20 cellular contexts compared by ENCODE assay signal in genomic region chrX:13046035-13046851, GRCh38. TPM values are rescaled to one million over a fixed set of nuclear protein-coding genes. Genes with fewer than 3 reads are reported as not detected.
A peak's percentile ranks its signal among the peaks of the same experiment; 100 is the strongest.
DNase-seq lines count a peak whose midpoint lies in the region; ATAC-seq, FAIRE-seq and TF ChIP-seq lines count a peak whose summit lies in the region.
"Had no signal": no experiment of that assay in that cellular context is flagged by ENCODE, and none has a peak within 500 bp of the region (broad histone marks: within the 10 kb centered on the region; RNA-seq: fewer than 3 reads in every experiment).

No MANE protein-coding gene starts in this region.

- no peak for TF ChIP-seq CTCF in A549 (IDR thresholded peaks at IDR 0.05)
- no peak for TF ChIP-seq CTCF in CD4-positive, alpha-beta T cell (IDR thresholded peaks at IDR 0.05)

- intact Hi-C loops in CD4-positive, alpha-beta T cell (cut with DNase I, micrococcal nuclease) = loop anchor here in 1 of 2 experiments (5.0 kb wide), 1 partner anchor 34 kb away; no protein-coding TSS in a partner anchor

- TF ChIP-seq POLR2A in A549 (IDR thresholded peaks at IDR 0.05; ENCODE audit: low read length) = no peak

- H4K20me1 ChIP-seq in Karpas-422 (ENCODE audit: insufficient read depth, low read depth, low read length) = no peaks in the 10 kb centered on the region

- WGBS in A549 (ENCODE audit: missing lambda C conversion rate) = 89% methylated on average over 2 of the region's 2 CpGs

- H3K9me2 ChIP-seq in Karpas-422 (replicated peaks; ENCODE audit: insufficient read depth, low read length) = no peaks in the 10 kb centered on the region

- H3K9ac ChIP-seq in Karpas-422 (ENCODE audit: low read length) = no peak overlapping the region

- H3K4me3 ChIP-seq in A549 = no peak overlapping the region
- H3K4me3 ChIP-seq in Karpas-422 (ENCODE audit: low read length) = no peak overlapping the region
- H3K4me3 ChIP-seq: SJCRH30 had no signal

- H3K9me3 ChIP-seq in A549 (no peaks in the 10 kb centered on the region), Karpas-422 (ENCODE audit: low read length) (no peaks in the 10 kb centered on the region)
- H3K9me3 ChIP-seq in CD4-positive, alpha-beta T cell (ENCODE audit: control insufficient read depth, low read length) = no peaks in the 10 kb centered on the region
- H3K9me3 ChIP-seq: Caco-2, SJCRH30 had no signal

- H3K27ac Mint-ChIP-seq in CD4-positive, alpha-beta T cell = peak overlapping the region; percentile 83
- H3K27ac Mint-ChIP-seq: activated naive CD8-positive, alpha-beta T cell treated with anti-CD3 and anti-CD28 coated beads for 36 hours had no signal

- CTCF ChIA-PET in A549 (lab: Yijun Ruan, JAX) = no interaction called here
- CTCF ChIA-PET in CD4-positive, alpha-beta T cell (lab: Charles Lee) = no interaction called here

- no peak for TF ChIP-seq RAD21 in A549 (conservative IDR thresholded peaks at IDR 0.05 in 1 of 2, IDR thresholded peaks at IDR 0.05 in 1 of 2)

- H3K27me3 Mint-ChIP-seq in CD4-positive, alpha-beta T cell = no peaks in the 10 kb centered on the region
- H3K27me3 Mint-ChIP-seq: activated naive CD8-positive, alpha-beta T cell treated with anti-CD3 and anti-CD28 coated beads for 36 hours had no signal

- H3K4me1 Mint-ChIP-seq in CD4-positive, alpha-beta T cell (ENCODE audit: low read depth) = peaks cover 62% of the 10 kb centered on the region

- H3K4me1 ChIP-seq in A549 (peaks cover 18% of the 10 kb centered on the region), Karpas-422 (ENCODE audit: low read length) (no peaks in the 10 kb centered on the region)
- H3K4me1 ChIP-seq: Caco-2 had no signal

- no peak overlapping the region for H3K4me2 ChIP-seq in A549
- H3K4me2 ChIP-seq in Karpas-422 (ENCODE audit: low read depth, low read length, poor library complexity, severe bottlenecking) = no peak overlapping the region

- no peaks in the 10 kb centered on the region for H3K36me3 ChIP-seq in Karpas-422 (ENCODE audit: insufficient read depth, low read length)
- H3K36me3 ChIP-seq: SJCRH30 had no signal

- H2AFZ ChIP-seq in Karpas-422 (ENCODE audit: low read length) = no peak overlapping the region

- DNase-seq in A549 (ENCODE audit: low read depth in 1 of 2, low spot score in 1 of 2) = no peak
- DNase-seq in CD4-positive, alpha-beta T cell = no peak
- peak; percentile 26 for DNase-seq in fibroblast of peridontal ligament (ENCODE audit: extremely low read depth)
- no peak for DNase-seq in hippocampal formation (lab: John Stamatoyannopoulos, UW)
- no peak for DNase-seq in dermis blood vessel endothelial cell
- no peak for DNase-seq in Karpas-422
- no peak for DNase-seq in NCI-H1048 (lab: John Stamatoyannopoulos, UW)
- DNase-seq: activated CD4-positive, alpha-beta T cell treated with anti-CD3 and anti-CD28 coated beads for 4 hours; activated naive CD8-positive, alpha-beta T cell treated with anti-CD3 and anti-CD28 coated beads for 36 hours; activated T-cell treated with anti-CD3 and anti-CD28 coated beads, Interleukin-2, amount 50 U/mL, for 1 hour; Caco-2; KG1; NCI-H1092; OCI-M1; SJCRH30; substantia nigra had no signal

- no peaks in the 10 kb centered on the region for H3K27me3 ChIP-seq in CD4-positive, alpha-beta T cell (ENCODE audit: control insufficient read depth, insufficient read depth, low read length)
- no peaks in the 10 kb centered on the region for H3K27me3 ChIP-seq in Karpas-422 (ENCODE audit: low read length)
- H3K27me3 ChIP-seq: SJCRH30 had no signal

- peak; percentile 63 for FAIRE-seq in A549 (lab: Jason Lieb, UNC)

- H3K36me3 Mint-ChIP-seq in CD4-positive, alpha-beta T cell (ENCODE audit: low read depth) = peaks cover under 1% of the 10 kb centered on the region

- no peak for ATAC-seq in A549
- ATAC-seq in CD4-positive, alpha-beta T cell (ENCODE audit: poor library complexity) = no peak
- ATAC-seq in SK-N-SH treated with all-trans-retinoic acid at 6 μM for 48 hours = peak; percentile 62

- H3K27ac ChIP-seq in A549 (peak overlapping the region in 1 of 2 experiments; percentile 43; a peak in 2 of 6 replicates), Karpas-422 (ENCODE audit: low read length) (no peak overlapping the region)
- no peak overlapping the region for H3K27ac ChIP-seq in CD4-positive, alpha-beta T cell (ENCODE audit: low read depth, low read length)
- H3K27ac ChIP-seq: SJCRH30 had no signal

- POLR2A ChIA-PET in A549 (lab: Yijun Ruan, JAX) = no interaction called here
- POLR2A ChIA-PET in CD4-positive, alpha-beta T cell (lab: Charles Lee) = interaction anchor here (0.7 to 1.5 kb wide), 4 partner anchors 15 to 69 kb away, joined by 3 to 7 read pairs (median 4); no protein-coding TSS in a partner anchor

- TF ChIP-seq EP300 in A549 (IDR thresholded peaks at IDR 0.05) = no peak

- H3K4me3 Mint-ChIP-seq in CD4-positive, alpha-beta T cell = no peak overlapping the region
- H3K4me3 Mint-ChIP-seq: activated naive CD8-positive, alpha-beta T cell treated with anti-CD3 and anti-CD28 coated beads for 36 hours had no signal

- no peaks in the 10 kb centered on the region for H3K79me2 ChIP-seq in Karpas-422 (ENCODE audit: low read length)

- H3K9me3 Mint-ChIP-seq in CD4-positive, alpha-beta T cell = no peaks in the 10 kb centered on the region

TF ChIP-seq in A549, 52 proteins besides CTCF, POLR2A, EP300 and RAD21 (continues in another document):
- TF ChIP-seq HOXB13 (CRISPR knock-in tag; IDR thresholded peaks at IDR 0.05; ENCODE audit: low read depth) = no peak
- TF ChIP-seq RARB (CRISPR knock-in tag; IDR thresholded peaks at IDR 0.05) = no peak
- no peak for TF ChIP-seq MAX (IDR thresholded peaks at IDR 0.05)
- no peak for TF ChIP-seq NPAS2 (CRISPR knock-in tag; IDR thresholded peaks at IDR 0.05; ENCODE audit: borderline replicate concordance)
- no peak for TF ChIP-seq HOXA7 (CRISPR knock-in tag; IDR thresholded peaks at IDR 0.05)
- no peak for TF ChIP-seq PHF8 (IDR thresholded peaks at IDR 0.05; ENCODE audit: borderline replicate concordance, low read depth)
- no peak for TF ChIP-seq HDAC2 (IDR thresholded peaks at IDR 0.05)
- TF ChIP-seq RCOR1 (IDR thresholded peaks at IDR 0.05; ENCODE audit: low read depth, low read length) = no peak

TF ChIP-seq in SK-N-SH treated with all-trans-retinoic acid at 6 μM for 48 hours, 23 proteins besides CTCF, POLR2A, EP300 and RAD21:
- TF ChIP-seq ZNF8 (CRISPR knock-in tag; IDR thresholded peaks at IDR 0.05) = no peak

RNA-seq across cellular contexts. Expression of gene FAM9C, which starts 1.8 kb away (rescaled TPM):
- not detected in 2 replicates for polyA plus RNA-seq in A549 (2011; rRNA removed)
- not detected in 2 replicates for polyA plus RNA-seq in A549 (2012; cell fraction: cytosol; rRNA removed)
- 0.01 TPM in 1 of 2 replicates, not detected in the other for polyA plus RNA-seq in A549 (2012; cell fraction: nucleus; rRNA removed)
- polyA plus RNA-seq in A549 (2017; fragmentation: RNase III; extraction: RNeasy Plus Mini Kit Qiagen cat#74134 plus additional on column Dnase treatment) = 0.03 TPM in 1 of 3 replicates, not detected in the others
- not detected in 2 replicates for polyA minus RNA-seq in A549 (2011; rRNA and poly(A)+ RNA removed)
- not detected for total RNA-seq in CD4-positive, alpha-beta T cell
- 0.05 TPM in 1 of 2 replicates, not detected in the other for total RNA-seq in dermis blood vessel endothelial cell
- not detected in 2 replicates for total RNA-seq in Karpas-422 (2014; rRNA removed; shearing (Covaris generic); ENCODE audit: low replicate concordance)
- total RNA-seq: activated naive CD8-positive, alpha-beta T cell treated with anti-CD3 and anti-CD28 coated beads for 36 hours; Caco-2; dermis microvascular lymphatic vessel endothelial cell; epithelial cell of proximal tubule; liver had no signal
- polyA plus RNA-seq: liver had no signal
